14 cellular contexts compared by ENCODE assay signal in genomic region chr3:27253391-27253790, GRCh38.
"Had no signal": no experiment of that assay in that cellular context is flagged by ENCODE, and none has a peak within 500 bp of the region (broad histone marks: within the 10 kb centered on the region; RNA-seq: fewer than 3 reads in every experiment).

No MANE protein-coding gene starts in this region.

- H3K27ac ChIP-seq: VCaP had no signal

- H3K4me3 ChIP-seq: breast epithelium, MG63 had no signal

- H3K27me3 ChIP-seq: breast epithelium, MG63 had no signal

- DNase-seq: activated CD4-positive, alpha-beta T cell treated with anti-CD3 and anti-CD28 coated beads, Interleukin-2, amount 50 U/mL, for 1 hour; activated CD4-positive, CD25-positive, alpha-beta regulatory T cell; activated gamma-delta T cell; activated T-cell treated with anti-CD3 and anti-CD28 coated beads for 4 hours; central memory CD4-positive, alpha-beta T cell; NCI-H1092 treated with DMSO at 0.1 percent for 48 hours; NCI-H1436 treated with DMSO at 0.1 percent for 48 hours; NCI-H187; NCI-H510A treated with DMSO at 0.1 percent for 48 hours; NK-92 treated with Interleukin-12 subunit alpha and Interleukin-12 subunit beta, amount 100 ng/mL, for 24 hours had no signal

- H3K4me1 ChIP-seq: breast epithelium had no signal

- H3K9me3 ChIP-seq: breast epithelium, MG63, SK-N-SH had no signal

- H3K36me3 ChIP-seq: breast epithelium, MG63 had no signal
